Comparison of ENCODE assay signal across 21 cellular contexts in genomic region chr12:64582111-64582510, GRCh38.
"Had no signal": no experiment of that assay in that cellular context is flagged by ENCODE, and none has a peak within 500 bp of the region (broad histone marks: within the 10 kb centered on the region; RNA-seq: fewer than 3 reads in every experiment).

No MANE protein-coding gene starts in this region.

- H3K36me3 Mint-ChIP-seq: activated CD4-positive, alpha-beta memory T cell treated with anti-CD3 and anti-CD28 coated beads for 36 hours; activated CD8-positive, alpha-beta memory T cell treated with anti-CD3 and anti-CD28 coated beads, Interleukin-2, amount 10 ng/mL, durations not matched to agents 7 days and 5 days had no signal

- H3K27ac ChIP-seq: body of pancreas, coronary artery, left lung, ovary, tibial artery, uterus had no signal

- H3K27me3 ChIP-seq: body of pancreas, esophagus muscularis mucosa, left lung, ovary, tibial artery, uterus had no signal

- H3K27me3 Mint-ChIP-seq: activated CD4-positive, alpha-beta memory T cell treated with anti-CD3 and anti-CD28 coated beads for 36 hours had no signal

- H3K9me3 ChIP-seq: body of pancreas, esophagus muscularis mucosa, left lung, ovary, tibial artery, uterus had no signal

- H3K36me3 ChIP-seq: esophagus muscularis mucosa, left lung, ovary, tibial artery, uterus had no signal

- H3K27ac Mint-ChIP-seq: activated CD4-positive, alpha-beta memory T cell treated with anti-CD3 and anti-CD28 coated beads for 36 hours; activated CD8-positive, alpha-beta memory T cell treated with anti-CD3 and anti-CD28 coated beads, Interleukin-2, amount 10 ng/mL, durations not matched to agents 7 days and 5 days; T-helper 2 cell treated with Interferon-gamma antibody and Interleukin-4, amounts not matched to agents 5 μg/mL and 100 μg/mL, for 36 hours had no signal

- ATAC-seq: activated CD8-positive, alpha-beta memory T cell treated with anti-CD3 and anti-CD28 coated beads, Interleukin-2, amount 10 ng/mL, durations not matched to agents 7 days and 5 days; activated naive CD4-positive, alpha-beta T cell treated with anti-CD3 and anti-CD28 coated beads, Interleukin-2, amount 50 U/mL, for 72 hours; body of pancreas; left lung had no signal

- H3K9me3 Mint-ChIP-seq: activated CD4-positive, alpha-beta memory T cell treated with anti-CD3 and anti-CD28 coated beads for 36 hours; activated naive CD4-positive, alpha-beta T cell treated with anti-CD3 and anti-CD28 coated beads, Interleukin-2, amount 50 U/mL, for 72 hours; T-helper 2 cell treated with Interferon-gamma antibody and Interleukin-4, amounts not matched to agents 5 μg/mL and 100 μg/mL, for 36 hours had no signal

- DNase-seq: activated CD4-positive, alpha-beta memory T cell treated with anti-CD3 and anti-CD28 coated beads for 36 hours; activated CD4-positive, alpha-beta T cell treated with anti-CD3 and anti-CD28 coated beads for 1 hour; activated CD8-positive, alpha-beta memory T cell treated with anti-CD3 and anti-CD28 coated beads, Interleukin-2, amount 10 ng/mL, durations not matched to agents 7 days and 5 days; activated effector memory CD4-positive, alpha-beta T cell treated with Interleukin-2 at 50 U/mL for 16 hours; activated T-cell treated with anti-CD3 and anti-CD28 coated beads, Interleukin-2, amount 50 U/mL, for 1 hour; amygdala; central memory CD4-positive, alpha-beta T cell; islet precursor cell; left lung; mesenchymal stem cell; ovary; stimulated activated CD4-positive, alpha-beta T cell treated with anti-CD3 and anti-CD28 coated beads, Interleukin-12 subunit alpha, Interleukin-12 subunit beta, amount 100 ng/mL, for 4 hours; stimulated activated CD4-positive, alpha-beta T cell treated with anti-CD3 and anti-CD28 coated beads, Interleukin-2, amount 100 ng/mL, for 24 hours; SW 1271; tibial artery; uterus had no signal

- H3K4me3 Mint-ChIP-seq: activated CD4-positive, alpha-beta memory T cell treated with anti-CD3 and anti-CD28 coated beads for 36 hours; activated CD8-positive, alpha-beta memory T cell treated with anti-CD3 and anti-CD28 coated beads, Interleukin-2, amount 10 ng/mL, durations not matched to agents 7 days and 5 days; T-helper 2 cell treated with Interferon-gamma antibody and Interleukin-4, amounts not matched to agents 5 μg/mL and 100 μg/mL, for 36 hours had no signal

- H3K4me3 ChIP-seq: body of pancreas, coronary artery, esophagus muscularis mucosa, left lung, ovary, tibial artery, uterus had no signal
